1 cellular context compared by ENCODE assay signal in the genomic region with DNA sequence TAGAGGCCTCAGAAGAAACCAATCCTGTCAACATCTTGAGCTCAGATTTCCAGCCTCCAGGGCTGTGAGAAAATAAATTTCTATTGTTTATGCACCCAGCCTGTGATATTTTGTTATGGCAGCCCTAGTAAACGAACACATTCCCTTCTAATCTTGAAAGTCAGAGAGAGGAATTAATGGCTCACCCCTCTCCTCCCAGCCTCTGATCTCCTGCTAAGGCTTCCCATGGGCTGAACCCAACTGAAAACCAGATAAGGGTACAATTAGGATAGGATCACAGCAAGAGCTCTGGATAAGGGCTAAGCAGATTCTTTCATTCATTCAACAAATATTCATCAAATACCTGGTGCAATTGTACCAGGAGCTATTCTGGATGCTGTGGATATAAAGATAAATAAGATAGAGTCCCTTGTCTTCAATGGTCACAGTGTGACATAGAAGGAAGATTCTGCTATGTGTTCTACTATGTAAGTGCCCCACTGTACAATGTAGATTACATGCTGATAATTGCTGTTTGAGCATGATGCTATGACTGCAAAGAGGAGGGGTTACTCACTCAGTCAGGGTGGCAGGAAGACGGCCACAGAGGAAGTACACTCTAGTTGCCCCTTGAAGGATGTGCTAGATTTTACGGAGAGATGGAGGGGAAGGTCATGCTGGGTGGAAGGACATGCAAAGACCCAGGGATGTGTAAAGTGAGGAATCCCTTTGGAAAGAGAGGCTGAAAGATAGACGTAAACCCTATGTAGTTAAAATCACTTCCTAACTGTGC.
TF ChIP-seq lines count a peak whose summit lies in the region.

No MANE protein-coding gene starts in this region.

TF ChIP-seq in HEK293, 187 proteins besides CTCF, POLR2A, EP300 and RAD21 (continued from another document):
- TF ChIP-seq, protein P1, sequence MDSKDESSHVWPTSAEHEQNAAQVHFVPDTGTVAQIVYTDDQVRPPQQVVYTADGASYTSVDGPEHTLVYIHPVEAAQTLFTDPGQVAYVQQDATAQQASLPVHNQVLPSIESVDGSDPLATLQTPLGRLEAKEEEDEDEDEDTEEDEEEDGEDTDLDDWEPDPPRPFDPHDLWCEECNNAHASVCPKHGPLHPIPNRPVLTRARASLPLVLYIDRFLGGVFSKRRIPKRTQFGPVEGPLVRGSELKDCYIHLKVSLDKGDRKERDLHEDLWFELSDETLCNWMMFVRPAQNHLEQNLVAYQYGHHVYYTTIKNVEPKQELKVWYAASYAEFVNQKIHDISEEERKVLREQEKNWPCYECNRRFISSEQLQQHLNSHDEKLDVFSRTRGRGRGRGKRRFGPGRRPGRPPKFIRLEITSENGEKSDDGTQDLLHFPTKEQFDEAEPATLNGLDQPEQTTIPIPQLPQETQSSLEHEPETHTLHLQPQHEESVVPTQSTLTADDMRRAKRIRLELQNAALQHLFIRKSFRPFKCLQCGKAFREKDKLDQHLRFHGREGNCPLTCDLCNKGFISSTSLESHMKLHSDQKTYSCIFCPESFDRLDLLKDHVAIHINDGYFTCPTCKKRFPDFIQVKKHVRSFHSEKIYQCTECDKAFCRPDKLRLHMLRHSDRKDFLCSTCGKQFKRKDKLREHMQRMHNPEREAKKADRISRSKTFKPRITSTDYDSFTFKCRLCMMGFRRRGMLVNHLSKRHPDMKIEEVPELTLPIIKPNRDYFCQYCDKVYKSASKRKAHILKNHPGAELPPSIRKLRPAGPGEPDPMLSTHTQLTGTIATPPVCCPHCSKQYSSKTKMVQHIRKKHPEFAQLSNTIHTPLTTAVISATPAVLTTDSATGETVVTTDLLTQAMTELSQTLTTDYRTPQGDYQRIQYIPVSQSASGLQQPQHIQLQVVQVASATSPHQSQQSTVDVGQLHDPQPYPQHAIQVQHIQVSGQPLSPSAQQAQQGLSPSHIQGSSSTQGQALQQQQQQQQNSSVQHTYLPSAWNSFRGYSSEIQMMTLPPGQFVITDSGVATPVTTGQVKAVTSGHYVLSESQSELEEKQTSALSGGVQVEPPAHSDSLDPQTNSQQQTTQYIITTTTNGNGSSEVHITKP (tag by site-specific recombination; IDR thresholded peaks at IDR 0.05): peak; percentile 56
- peak; percentile 87 for TF ChIP-seq ZIC2 (tag by site-specific recombination; IDR thresholded peaks at IDR 0.05)
- no peak for TF ChIP-seq ZNF398 (tag by site-specific recombination; IDR thresholded peaks at IDR 0.05)
TF ChIP-seq in HEK293: peak in this region for 3.
